ENCODE assay signal across 2 cellular contexts in the genomic region with DNA sequence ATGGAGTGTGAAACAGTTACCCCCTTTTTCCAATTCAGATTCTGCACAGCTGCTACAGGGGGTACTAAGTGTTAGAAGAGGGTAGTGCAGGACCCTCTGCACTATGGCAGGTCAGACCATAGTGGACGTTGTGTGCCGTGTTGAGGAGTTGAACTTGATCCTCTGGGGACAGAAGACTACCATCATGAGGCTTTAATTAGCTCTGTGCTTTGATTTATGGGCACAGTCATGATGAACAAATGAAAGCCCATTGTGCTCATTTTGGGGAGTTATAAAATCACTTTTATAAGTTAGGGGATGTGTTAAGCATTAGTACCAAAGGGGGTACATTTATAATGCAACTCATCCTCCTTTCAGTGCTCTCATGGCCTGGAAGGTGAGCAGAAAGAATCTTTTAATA.
TF ChIP-seq lines count a peak whose summit lies in the region.

No MANE protein-coding gene starts in this region.

TF ChIP-seq in SK-N-SH treated with all-trans-retinoic acid at 6 μM for 48 hours, 23 proteins besides CTCF, POLR2A, EP300 and RAD21 (continued from another document):
- TF ChIP-seq, protein P1, sequence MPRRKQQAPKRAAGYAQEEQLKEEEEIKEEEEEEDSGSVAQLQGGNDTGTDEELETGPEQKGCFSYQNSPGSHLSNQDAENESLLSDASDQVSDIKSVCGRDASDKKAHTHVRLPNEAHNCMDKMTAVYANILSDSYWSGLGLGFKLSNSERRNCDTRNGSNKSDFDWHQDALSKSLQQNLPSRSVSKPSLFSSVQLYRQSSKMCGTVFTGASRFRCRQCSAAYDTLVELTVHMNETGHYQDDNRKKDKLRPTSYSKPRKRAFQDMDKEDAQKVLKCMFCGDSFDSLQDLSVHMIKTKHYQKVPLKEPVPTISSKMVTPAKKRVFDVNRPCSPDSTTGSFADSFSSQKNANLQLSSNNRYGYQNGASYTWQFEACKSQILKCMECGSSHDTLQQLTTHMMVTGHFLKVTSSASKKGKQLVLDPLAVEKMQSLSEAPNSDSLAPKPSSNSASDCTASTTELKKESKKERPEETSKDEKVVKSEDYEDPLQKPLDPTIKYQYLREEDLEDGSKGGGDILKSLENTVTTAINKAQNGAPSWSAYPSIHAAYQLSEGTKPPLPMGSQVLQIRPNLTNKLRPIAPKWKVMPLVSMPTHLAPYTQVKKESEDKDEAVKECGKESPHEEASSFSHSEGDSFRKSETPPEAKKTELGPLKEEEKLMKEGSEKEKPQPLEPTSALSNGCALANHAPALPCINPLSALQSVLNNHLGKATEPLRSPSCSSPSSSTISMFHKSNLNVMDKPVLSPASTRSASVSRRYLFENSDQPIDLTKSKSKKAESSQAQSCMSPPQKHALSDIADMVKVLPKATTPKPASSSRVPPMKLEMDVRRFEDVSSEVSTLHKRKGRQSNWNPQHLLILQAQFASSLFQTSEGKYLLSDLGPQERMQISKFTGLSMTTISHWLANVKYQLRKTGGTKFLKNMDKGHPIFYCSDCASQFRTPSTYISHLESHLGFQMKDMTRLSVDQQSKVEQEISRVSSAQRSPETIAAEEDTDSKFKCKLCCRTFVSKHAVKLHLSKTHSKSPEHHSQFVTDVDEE (CRISPR knock-in tag; IDR thresholded peaks at IDR 0.05), result no peak
- TF ChIP-seq, protein P2, sequence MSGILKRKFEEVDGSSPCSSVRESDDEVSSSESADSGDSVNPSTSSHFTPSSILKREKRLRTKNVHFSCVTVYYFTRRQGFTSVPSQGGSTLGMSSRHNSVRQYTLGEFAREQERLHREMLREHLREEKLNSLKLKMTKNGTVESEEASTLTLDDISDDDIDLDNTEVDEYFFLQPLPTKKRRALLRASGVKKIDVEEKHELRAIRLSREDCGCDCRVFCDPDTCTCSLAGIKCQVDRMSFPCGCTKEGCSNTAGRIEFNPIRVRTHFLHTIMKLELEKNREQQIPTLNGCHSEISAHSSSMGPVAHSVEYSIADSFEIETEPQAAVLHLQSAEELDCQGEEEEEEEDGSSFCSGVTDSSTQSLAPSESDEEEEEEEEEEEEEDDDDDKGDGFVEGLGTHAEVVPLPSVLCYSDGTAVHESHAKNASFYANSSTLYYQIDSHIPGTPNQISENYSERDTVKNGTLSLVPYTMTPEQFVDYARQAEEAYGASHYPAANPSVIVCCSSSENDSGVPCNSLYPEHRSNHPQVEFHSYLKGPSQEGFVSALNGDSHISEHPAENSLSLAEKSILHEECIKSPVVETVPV (CRISPR knock-in tag; IDR thresholded peaks at IDR 0.05), result no peak

TF ChIP-seq in SK-N-SH, 30 proteins besides CTCF, POLR2A, EP300 and RAD21 (continued from another document):
- TF ChIP-seq, protein P3, sequence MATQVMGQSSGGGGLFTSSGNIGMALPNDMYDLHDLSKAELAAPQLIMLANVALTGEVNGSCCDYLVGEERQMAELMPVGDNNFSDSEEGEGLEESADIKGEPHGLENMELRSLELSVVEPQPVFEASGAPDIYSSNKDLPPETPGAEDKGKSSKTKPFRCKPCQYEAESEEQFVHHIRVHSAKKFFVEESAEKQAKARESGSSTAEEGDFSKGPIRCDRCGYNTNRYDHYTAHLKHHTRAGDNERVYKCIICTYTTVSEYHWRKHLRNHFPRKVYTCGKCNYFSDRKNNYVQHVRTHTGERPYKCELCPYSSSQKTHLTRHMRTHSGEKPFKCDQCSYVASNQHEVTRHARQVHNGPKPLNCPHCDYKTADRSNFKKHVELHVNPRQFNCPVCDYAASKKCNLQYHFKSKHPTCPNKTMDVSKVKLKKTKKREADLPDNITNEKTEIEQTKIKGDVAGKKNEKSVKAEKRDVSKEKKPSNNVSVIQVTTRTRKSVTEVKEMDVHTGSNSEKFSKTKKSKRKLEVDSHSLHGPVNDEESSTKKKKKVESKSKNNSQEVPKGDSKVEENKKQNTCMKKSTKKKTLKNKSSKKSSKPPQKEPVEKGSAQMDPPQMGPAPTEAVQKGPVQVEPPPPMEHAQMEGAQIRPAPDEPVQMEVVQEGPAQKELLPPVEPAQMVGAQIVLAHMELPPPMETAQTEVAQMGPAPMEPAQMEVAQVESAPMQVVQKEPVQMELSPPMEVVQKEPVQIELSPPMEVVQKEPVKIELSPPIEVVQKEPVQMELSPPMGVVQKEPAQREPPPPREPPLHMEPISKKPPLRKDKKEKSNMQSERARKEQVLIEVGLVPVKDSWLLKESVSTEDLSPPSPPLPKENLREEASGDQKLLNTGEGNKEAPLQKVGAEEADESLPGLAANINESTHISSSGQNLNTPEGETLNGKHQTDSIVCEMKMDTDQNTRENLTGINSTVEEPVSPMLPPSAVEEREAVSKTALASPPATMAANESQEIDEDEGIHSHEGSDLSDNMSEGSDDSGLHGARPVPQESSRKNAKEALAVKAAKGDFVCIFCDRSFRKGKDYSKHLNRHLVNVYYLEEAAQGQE (IDR thresholded peaks at IDR 0.05; ENCODE audit: low read depth, low read length), result no peak
- no peak for TF ChIP-seq POLR2AphosphoS5 (IDR thresholded peaks at IDR 0.05; ENCODE audit: low read depth, low read length)
- no peak for TF ChIP-seq EZH2phosphoT487 (IDR thresholded peaks at IDR 0.05; ENCODE audit: borderline replicate concordance, low read depth)
- no peak for TF ChIP-seq FOXJ3 (CRISPR knock-in tag; IDR thresholded peaks at IDR 0.05)
